In genomic region chr16:84169765-84170310, GRCh38 we compare ENCODE assay signal across 19 cellular contexts. TPM values are rescaled to one million over a fixed set of nuclear protein-coding genes. Genes with fewer than 3 reads are reported as not detected.
DNase-seq lines count a peak whose midpoint lies in the region; ATAC-seq, FAIRE-seq and TF ChIP-seq lines count a peak whose summit lies in the region.
"Had no signal": no experiment of that assay in that cellular context is flagged by ENCODE, and none has a peak within 500 bp of the region (broad histone marks: within the 10 kb centered on the region; RNA-seq: fewer than 3 reads in every experiment).

No MANE protein-coding gene starts in this region.

- H4K20me1 ChIP-seq in HepG2 (ENCODE audit: insufficient read depth, low read length) = no peaks in the 10 kb centered on the region
- H4K20me1 ChIP-seq: BLaER1 treated with 17β-estradiol and CSF1 and Interleukin-3, amounts not matched to agents 10 nM and 100 nM had no signal

- no peak for FAIRE-seq in HepG2 (lab: Jason Lieb, UNC)

- CTCF ChIA-PET in HepG2 (lab: Yijun Ruan, JAX; ENCODE audit: low intra/inter-chr PET ratio, low total read pairs) = no interaction called here

- no peak for TF ChIP-seq CTCF in HepG2 (CRISPR knock-in tag; IDR thresholded peaks at IDR 0.05)
- no peak for TF ChIP-seq CTCF in right lobe of liver (IDR thresholded peaks at IDR 0.05)
- no peak for TF ChIP-seq CTCF in nephron progenitor cell (IDR thresholded peaks at IDR 0.05)
- no peak for TF ChIP-seq CTCF in upper lobe of right lung (IDR thresholded peaks at IDR 0.05)

- intact Hi-C loops in HepG2 (cut with micrococcal nuclease; ENCODE audit: unreplicated experiment) = no loop called here
- intact Hi-C loops in right lobe of liver (cut with DNase I) = no loop called here
- intact Hi-C loops in upper lobe of right lung (cut with DNase I) = no loop called here

- H3K27ac ChIP-seq in HepG2 (ENCODE audit: extremely low read length, insufficient read depth, low read length) (no peak overlapping the region), right lobe of liver (no peak overlapping the region), upper lobe of right lung (no peak overlapping the region)
- H3K27ac ChIP-seq: BLaER1 treated with 17β-estradiol and CSF1 and Interleukin-3, amounts not matched to agents 10 nM and 100 nM had no signal

- TF ChIP-seq POLR2A in HepG2 (IDR thresholded peaks at IDR 0.05; ENCODE audit: insufficient read depth in 1 of 2, low read depth in 2 of 2, low read length in 2 of 2) (no peak), right lobe of liver (IDR thresholded peaks at IDR 0.05) (no peak)

- no peak for TF ChIP-seq RAD21 in HepG2 (CRISPR knock-in tag; IDR thresholded peaks at IDR 0.05)

- no peak for DNase-seq in HepG2 (ENCODE audit: low spot score)
- DNase-seq in right lobe of liver = no peak
- DNase-seq in ecto neural progenitor cell (ENCODE audit: low spot score) = peak; percentile 34
- DNase-seq in nephron progenitor cell = no peak
- DNase-seq in upper lobe of right lung = no peak
- DNase-seq in naive thymus-derived CD8-positive, alpha-beta T cell = no peak
- no peak for DNase-seq in NCI-H774 (lab: John Stamatoyannopoulos, UW)
- DNase-seq in NCI-H226 = no peak
- DNase-seq: 8988T; Calu3; CD8-positive, alpha-beta T cell; DMS79 treated with DMSO at 0.1 percent for 48 hours; GF-D8; H7; HFFc6 had no signal

- POLR2A ChIA-PET in HepG2 (lab: Yijun Ruan, JAX) = interaction anchor here (1.8 kb wide), 1 partner anchor 17 kb away, joined by 6 read pairs; the partner anchor contains the start of gene TAF1C
- POLR2A ChIA-PET in naive thymus-derived CD8-positive, alpha-beta T cell (lab: Charles Lee) = no interaction called here

- in situ Hi-C loops in HepG2 (cut with HindIII; ENCODE audit: extremely low pct_ligation_motif_present, low pct_unique_long_range_greater_than_20kb) = no loop called here

- no peaks in the 10 kb centered on the region for H3K79me2 ChIP-seq in HepG2 (ENCODE audit: insufficient read depth, low read length)

- peaks cover 25% of the 10 kb centered on the region for H3K27me3 Mint-ChIP-seq in nephron progenitor cell (ENCODE audit: low read depth, poor library complexity)
- H3K27me3 Mint-ChIP-seq in naive thymus-derived CD8-positive, alpha-beta T cell = peaks cover 4 to 19% (median 13%) of the 10 kb centered on the region in 5 donors

- H3K27ac Mint-ChIP-seq in nephron progenitor cell = peak overlapping the region; percentile 4
- peak overlapping the region in 1 of 10 donors; percentile 41 for H3K27ac Mint-ChIP-seq in naive thymus-derived CD8-positive, alpha-beta T cell
- H3K27ac Mint-ChIP-seq: B cell; CD8-positive, alpha-beta T cell; GM23338; HFFc6 had no signal

- no peak; the same call in 2 of the 3 replicates for ATAC-seq in HepG2
- ATAC-seq in right lobe of liver = no peak
- ATAC-seq in upper lobe of right lung = peak; percentile 24
- no peak for ATAC-seq in naive thymus-derived CD8-positive, alpha-beta T cell
- ATAC-seq: CD8-positive, alpha-beta T cell; GM23338; HCT116 had no signal

- H3K9ac ChIP-seq in HepG2 (ENCODE audit: insufficient read depth, low read depth, low read length) = no peak overlapping the region

- H3K9me3 Mint-ChIP-seq in nephron progenitor cell = no peaks in the 10 kb centered on the region
- no peaks in the 10 kb centered on the region for H3K9me3 Mint-ChIP-seq in naive thymus-derived CD8-positive, alpha-beta T cell
- H3K9me3 Mint-ChIP-seq: CD8-positive, alpha-beta T cell; HFFc6 had no signal

- peaks cover 8% of the 10 kb centered on the region for H3K4me1 ChIP-seq in HepG2 (ENCODE audit: insufficient read depth, low read length)
- H3K4me1 ChIP-seq in right lobe of liver = no peaks in the 10 kb centered on the region
- H3K4me1 ChIP-seq in upper lobe of right lung = no peaks in the 10 kb centered on the region

- peaks cover 11% of the 10 kb centered on the region for H3K4me1 Mint-ChIP-seq in nephron progenitor cell
- H3K4me1 Mint-ChIP-seq in naive thymus-derived CD8-positive, alpha-beta T cell = peaks cover 0 to under 1% (median 0%) of the 10 kb centered on the region in 4 donors
- H3K4me1 Mint-ChIP-seq: B cell had no signal

- H3K4me3 ChIP-seq in HepG2 (replicated peaks in 1 of 3; ENCODE audit: insufficient read depth in 1 of 3, low read depth in 2 of 3, low read length in 3 of 3) = no peak overlapping the region
- H3K4me3 ChIP-seq in right lobe of liver = no peak overlapping the region
- H3K4me3 ChIP-seq in upper lobe of right lung = no peak overlapping the region
- H3K4me3 ChIP-seq: BLaER1 treated with 17β-estradiol and CSF1 and Interleukin-3, amounts not matched to agents 10 nM and 100 nM; GM23338 had no signal

- no peak for TF ChIP-seq EP300 in HepG2 (IDR thresholded peaks at IDR 0.05; ENCODE audit: low read depth in 2 of 2, low read length in 2 of 2)
- no peak for TF ChIP-seq EP300 in HepG2 (CRISPR knock-in tag; IDR thresholded peaks at IDR 0.05; ENCODE audit: borderline replicate concordance)

- H3K36me3 Mint-ChIP-seq in nephron progenitor cell (ENCODE audit: low read depth) = no peaks in the 10 kb centered on the region
- H3K36me3 Mint-ChIP-seq in naive thymus-derived CD8-positive, alpha-beta T cell = no peaks in the 10 kb centered on the region
- H3K36me3 Mint-ChIP-seq: CD8-positive, alpha-beta T cell had no signal

- BruUV-seq in HepG2 (replicated peaks; lab: Mats Ljungman, UMichigan) = no TSS peak

- H2AFZ ChIP-seq in HepG2 (ENCODE audit: low read length) = no peak overlapping the region
- H2AFZ ChIP-seq: GM23338 had no signal

- no peaks in the 10 kb centered on the region for H3K9me3 ChIP-seq in HepG2 (ENCODE audit: low read length)
- no peaks in the 10 kb centered on the region for H3K9me3 ChIP-seq in right lobe of liver
- H3K9me3 ChIP-seq in upper lobe of right lung = no peaks in the 10 kb centered on the region
- H3K9me3 ChIP-seq: BLaER1 treated with 17β-estradiol and CSF1 and Interleukin-3, amounts not matched to agents 10 nM and 100 nM had no signal

- no peak overlapping the region for H3K4me2 ChIP-seq in HepG2 (ENCODE audit: low read depth, low read length)
- H3K4me2 ChIP-seq: GM23338 had no signal

- H3K27me3 ChIP-seq in HepG2 (ENCODE audit: control insufficient read depth in 1 of 2, insufficient read depth in 2 of 2, low read length in 2 of 2) = peaks cover 5 to 25% of the 10 kb centered on the region in 2 experiments; a peak in 4 of 5 replicates
- no peaks in the 10 kb centered on the region for H3K27me3 ChIP-seq in right lobe of liver
- H3K27me3 ChIP-seq in upper lobe of right lung = peaks cover 10% of the 10 kb centered on the region
- H3K27me3 ChIP-seq: BLaER1 treated with 17β-estradiol and CSF1 and Interleukin-3, amounts not matched to agents 10 nM and 100 nM had no signal

- WGBS in HepG2 (ENCODE audit: low lambda C conversion rate) = 38% methylated on average over 11 of the region's 11 CpGs
- WGBS in right lobe of liver (ENCODE audit: insufficient coverage, low coverage, low lambda C conversion rate, missing lambda C conversion rate) = 60% methylated on average over 8 of the region's 11 CpGs

- H3K4me3 Mint-ChIP-seq in nephron progenitor cell = no peak overlapping the region
- H3K4me3 Mint-ChIP-seq in naive thymus-derived CD8-positive, alpha-beta T cell = no peak overlapping the region
- H3K4me3 Mint-ChIP-seq: B cell; CD8-positive, alpha-beta T cell; GM23338; HFFc6 had no signal

- H3K36me3 ChIP-seq in HepG2 (replicated peaks in 1 of 2; ENCODE audit: control insufficient read depth in 1 of 2, insufficient read depth in 2 of 2, low read length in 2 of 2) (no peaks in the 10 kb centered on the region), right lobe of liver (no peaks in the 10 kb centered on the region), upper lobe of right lung (no peaks in the 10 kb centered on the region)
- H3K36me3 ChIP-seq: BLaER1 treated with 17β-estradiol and CSF1 and Interleukin-3, amounts not matched to agents 10 nM and 100 nM had no signal

RNA-seq across cellular contexts. Expression of gene TAF1C, which starts 17.0 kb away (rescaled TPM):
- total RNA-seq in HepG2 (2016; rRNA removed; fragmentation: Illumina TruSeq; extraction: Trizol) (8.3 and 15.6 TPM in 2 replicates), right lobe of liver (10 to 100 TPM; 11.0 to 28.3 (median 19.3) TPM), upper lobe of right lung (80.2 TPM)
- total RNA-seq in HepG2 (2016; cell fraction: cytosol; rRNA removed; fragmentation: Illumina TruSeq; extraction: Trizol; ENCODE audit: low read depth) = 9.0 and 11.9 TPM in 2 replicates
- total RNA-seq in HepG2 (2016; cell fraction: insoluble cytoplasmic fraction; rRNA removed; fragmentation: Illumina TruSeq; extraction: Trizol) = 5.7 and 17.7 TPM in 2 replicates
- total RNA-seq in HepG2 (2016; cell fraction: membrane; rRNA removed; fragmentation: Illumina TruSeq; extraction: Trizol) = 9.2 and 10.3 TPM in 2 replicates
- 33.5 and 39.8 TPM in 2 replicates for total RNA-seq in HepG2 (2016; cell fraction: nucleus; rRNA removed; fragmentation: Illumina TruSeq; extraction: Trizol)
- polyA plus RNA-seq in HepG2 (2011; rRNA removed) = 20.8 and 25.2 TPM in 2 replicates
- 6.5 and 8.8 TPM in 2 replicates for polyA plus RNA-seq in HepG2 (2011; cell fraction: cytosol; rRNA removed)
- polyA plus RNA-seq in HepG2 (2011; cell fraction: nucleus; rRNA removed) = 318 and 424 TPM in 2 replicates
- 24.5 and 34.3 TPM in 2 replicates for polyA plus RNA-seq in HepG2 (2012)
- polyA plus RNA-seq in HepG2 (2016; cell fraction: cytosol; fragmentation: Illumina TruSeq; extraction: Trizol; ENCODE audit: low read depth) = 1.1 and 1.7 TPM in 2 replicates
- polyA plus RNA-seq in HepG2 (2016; cell fraction: insoluble cytoplasmic fraction; fragmentation: Illumina TruSeq; extraction: Trizol; ENCODE audit: low read depth) = 9.1 and 13.0 TPM in 2 replicates
- polyA plus RNA-seq in HepG2 (2016; cell fraction: membrane; fragmentation: Illumina TruSeq; extraction: Trizol; ENCODE audit: low read depth) = 1.9 and 2.6 TPM in 2 replicates
- polyA plus RNA-seq in HepG2 (2016; cell fraction: nucleus; fragmentation: Illumina TruSeq; extraction: Trizol; ENCODE audit: insufficient read depth, low read depth) = 119 and 132 TPM in 2 replicates
- polyA minus RNA-seq in HepG2 (2011; rRNA and poly(A)+ RNA removed; ENCODE audit: low replicate concordance) = 40.8 and 57.1 TPM in 2 replicates
- 4.0 and 5.1 TPM in 2 replicates for polyA minus RNA-seq in HepG2 (2011; cell fraction: cytosol; rRNA and poly(A)+ RNA removed)
- polyA minus RNA-seq in HepG2 (2011; cell fraction: nucleus; rRNA and poly(A)+ RNA removed) = 62.5 and 75.1 TPM in 2 replicates
- 100 to 1,000 TPM; 107 to 110 TPM for total RNA-seq in naive thymus-derived CD8-positive, alpha-beta T cell
- polyA plus RNA-seq in naive thymus-derived CD8-positive, alpha-beta T cell = 1 to 10 TPM; 4.2 to 8.3 (median 7.9) TPM

RNA-seq across cellular contexts. Expression of gene ADAD2, which starts 21.1 kb away (rescaled TPM):
- total RNA-seq in HepG2 (2016; rRNA removed; fragmentation: Illumina TruSeq; extraction: Trizol) (not detected in 2 replicates), right lobe of liver (1 to 10 TPM in 1 of 6 experiments, under 1 TPM in 1, not detected in 4; 0.87 to 1.0 TPM), upper lobe of right lung (0.52 TPM)
- not detected in 2 replicates for total RNA-seq in HepG2 (2016; cell fraction: cytosol; rRNA removed; fragmentation: Illumina TruSeq; extraction: Trizol; ENCODE audit: low read depth)
- total RNA-seq in HepG2 (2016; cell fraction: insoluble cytoplasmic fraction; rRNA removed; fragmentation: Illumina TruSeq; extraction: Trizol) = not detected in 2 replicates
- total RNA-seq in HepG2 (2016; cell fraction: membrane; rRNA removed; fragmentation: Illumina TruSeq; extraction: Trizol) = not detected in 2 replicates
- not detected in 2 replicates for total RNA-seq in HepG2 (2016; cell fraction: nucleus; rRNA removed; fragmentation: Illumina TruSeq; extraction: Trizol)
- not detected in 2 replicates for polyA plus RNA-seq in HepG2 (2011; rRNA removed)
- 0.03 TPM in 1 of 2 replicates, not detected in the other for polyA plus RNA-seq in HepG2 (2011; cell fraction: cytosol; rRNA removed)
- polyA plus RNA-seq in HepG2 (2011; cell fraction: nucleus; rRNA removed) = not detected in 2 replicates
- not detected in 2 replicates for polyA plus RNA-seq in HepG2 (2012)
- polyA plus RNA-seq in HepG2 (2016; cell fraction: cytosol; fragmentation: Illumina TruSeq; extraction: Trizol; ENCODE audit: low read depth) = not detected in 2 replicates
- polyA plus RNA-seq in HepG2 (2016; cell fraction: insoluble cytoplasmic fraction; fragmentation: Illumina TruSeq; extraction: Trizol; ENCODE audit: low read depth) = not detected in 2 replicates
- not detected in 2 replicates for polyA plus RNA-seq in HepG2 (2016; cell fraction: membrane; fragmentation: Illumina TruSeq; extraction: Trizol; ENCODE audit: low read depth)
- not detected in 2 replicates for polyA plus RNA-seq in HepG2 (2016; cell fraction: nucleus; fragmentation: Illumina TruSeq; extraction: Trizol; ENCODE audit: insufficient read depth, low read depth)
- polyA minus RNA-seq in HepG2 (2011; rRNA and poly(A)+ RNA removed; ENCODE audit: low replicate concordance) = not detected in 2 replicates
- polyA minus RNA-seq in HepG2 (2011; cell fraction: cytosol; rRNA and poly(A)+ RNA removed) = not detected in 2 replicates
- polyA minus RNA-seq in HepG2 (2011; cell fraction: nucleus; rRNA and poly(A)+ RNA removed) = not detected in 2 replicates
- total RNA-seq in naive thymus-derived CD8-positive, alpha-beta T cell = not detected
- polyA plus RNA-seq in naive thymus-derived CD8-positive, alpha-beta T cell = under 1 TPM; 0.10 to 0.21 (median 0.12) TPM
- total RNA-seq: B cell; Calu3; CD8-positive, alpha-beta T cell; H7; HFFc6 had no signal

RNA-seq across cellular contexts. Expression of gene DNAAF1, which starts 24.7 kb away (rescaled TPM):
- 0.04 TPM in 1 of 2 replicates, not detected in the other for total RNA-seq in HepG2 (2016; rRNA removed; fragmentation: Illumina TruSeq; extraction: Trizol)
- not detected in 2 replicates for total RNA-seq in HepG2 (2016; cell fraction: cytosol; rRNA removed; fragmentation: Illumina TruSeq; extraction: Trizol; ENCODE audit: low read depth)
- total RNA-seq in HepG2 (2016; cell fraction: insoluble cytoplasmic fraction; rRNA removed; fragmentation: Illumina TruSeq; extraction: Trizol) = 0.09 TPM in 1 of 2 replicates, not detected in the other
- 0.21 and 0.28 TPM in 2 replicates for total RNA-seq in HepG2 (2016; cell fraction: membrane; rRNA removed; fragmentation: Illumina TruSeq; extraction: Trizol)
- total RNA-seq in HepG2 (2016; cell fraction: nucleus; rRNA removed; fragmentation: Illumina TruSeq; extraction: Trizol) = 0.22 and 0.25 TPM in 2 replicates
- 0.07 TPM in 1 of 2 replicates, not detected in the other for polyA plus RNA-seq in HepG2 (2011; rRNA removed)
- polyA plus RNA-seq in HepG2 (2011; cell fraction: cytosol; rRNA removed) = not detected in 2 replicates
- 0.10 and 0.48 TPM in 2 replicates for polyA plus RNA-seq in HepG2 (2011; cell fraction: nucleus; rRNA removed)
- polyA plus RNA-seq in HepG2 (2012) = 0.09 TPM in 1 of 2 replicates, not detected in the other
- polyA plus RNA-seq in HepG2 (2016; cell fraction: cytosol; fragmentation: Illumina TruSeq; extraction: Trizol; ENCODE audit: low read depth) = not detected in 2 replicates
- polyA plus RNA-seq in HepG2 (2016; cell fraction: insoluble cytoplasmic fraction; fragmentation: Illumina TruSeq; extraction: Trizol; ENCODE audit: low read depth) = not detected in 2 replicates
- polyA plus RNA-seq in HepG2 (2016; cell fraction: membrane; fragmentation: Illumina TruSeq; extraction: Trizol; ENCODE audit: low read depth) = not detected in 2 replicates
- 0.35 and 0.44 TPM in 2 replicates for polyA plus RNA-seq in HepG2 (2016; cell fraction: nucleus; fragmentation: Illumina TruSeq; extraction: Trizol; ENCODE audit: insufficient read depth, low read depth)
- polyA minus RNA-seq in HepG2 (2011; rRNA and poly(A)+ RNA removed; ENCODE audit: low replicate concordance) = 0.37 TPM in 1 of 2 replicates, not detected in the other
- not detected in 2 replicates for polyA minus RNA-seq in HepG2 (2011; cell fraction: cytosol; rRNA and poly(A)+ RNA removed)
- polyA minus RNA-seq in HepG2 (2011; cell fraction: nucleus; rRNA and poly(A)+ RNA removed) = 0.37 TPM in 1 of 2 replicates, not detected in the other
- 1 to 10 TPM in 3 of 6 experiments, under 1 TPM in 1, not detected in 2; 0.37 to 5.6 (median 2.1) TPM for total RNA-seq in right lobe of liver
- 0.49 TPM for total RNA-seq in upper lobe of right lung
- under 1 TPM; 0.18 to 0.19 TPM for total RNA-seq in naive thymus-derived CD8-positive, alpha-beta T cell
- under 1 TPM in 2 of 3 donors, not detected in 1; 0.08 to 0.98 TPM for polyA plus RNA-seq in naive thymus-derived CD8-positive, alpha-beta T cell
- total RNA-seq: Calu3; CD8-positive, alpha-beta T cell; HFFc6 had no signal

RNA-seq across cellular contexts. Expression of gene HSDL1, which starts 24.9 kb away (rescaled TPM):
- total RNA-seq in HepG2 (2016; rRNA removed; fragmentation: Illumina TruSeq; extraction: Trizol) = 41.0 and 49.7 TPM in 2 replicates
- total RNA-seq in HepG2 (2016; cell fraction: cytosol; rRNA removed; fragmentation: Illumina TruSeq; extraction: Trizol; ENCODE audit: low read depth) = 7.8 and 9.0 TPM in 2 replicates
- total RNA-seq in HepG2 (2016; cell fraction: insoluble cytoplasmic fraction; rRNA removed; fragmentation: Illumina TruSeq; extraction: Trizol) = 44.0 and 52.4 TPM in 2 replicates
- total RNA-seq in HepG2 (2016; cell fraction: membrane; rRNA removed; fragmentation: Illumina TruSeq; extraction: Trizol) = 24.0 and 24.1 TPM in 2 replicates
- total RNA-seq in HepG2 (2016; cell fraction: nucleus; rRNA removed; fragmentation: Illumina TruSeq; extraction: Trizol) = 44.3 and 51.5 TPM in 2 replicates
- polyA plus RNA-seq in HepG2 (2011; rRNA removed) = 38.5 and 49.2 TPM in 2 replicates
- polyA plus RNA-seq in HepG2 (2011; cell fraction: cytosol; rRNA removed) = 16.7 and 25.9 TPM in 2 replicates
- polyA plus RNA-seq in HepG2 (2011; cell fraction: nucleus; rRNA removed) = 63.7 and 74.4 TPM in 2 replicates
- polyA plus RNA-seq in HepG2 (2012) = 37.4 and 44.3 TPM in 2 replicates
- polyA plus RNA-seq in HepG2 (2016; cell fraction: cytosol; fragmentation: Illumina TruSeq; extraction: Trizol; ENCODE audit: low read depth) = 4.0 and 5.2 TPM in 2 replicates
- 31.8 and 35.8 TPM in 2 replicates for polyA plus RNA-seq in HepG2 (2016; cell fraction: insoluble cytoplasmic fraction; fragmentation: Illumina TruSeq; extraction: Trizol; ENCODE audit: low read depth)
- 9.4 and 9.5 TPM in 2 replicates for polyA plus RNA-seq in HepG2 (2016; cell fraction: membrane; fragmentation: Illumina TruSeq; extraction: Trizol; ENCODE audit: low read depth)
- polyA plus RNA-seq in HepG2 (2016; cell fraction: nucleus; fragmentation: Illumina TruSeq; extraction: Trizol; ENCODE audit: insufficient read depth, low read depth) = 82.3 and 86.1 TPM in 2 replicates
- 16.9 and 31.3 TPM in 2 replicates for polyA minus RNA-seq in HepG2 (2011; rRNA and poly(A)+ RNA removed; ENCODE audit: low replicate concordance)
- polyA minus RNA-seq in HepG2 (2011; cell fraction: cytosol; rRNA and poly(A)+ RNA removed) = 17.4 and 22.4 TPM in 2 replicates
- 37.8 and 49.3 TPM in 2 replicates for polyA minus RNA-seq in HepG2 (2011; cell fraction: nucleus; rRNA and poly(A)+ RNA removed)
- total RNA-seq in right lobe of liver = 1 to 10 TPM; 4.3 to 8.1 (median 6.2) TPM
- total RNA-seq in upper lobe of right lung = 31.0 TPM
- total RNA-seq in naive thymus-derived CD8-positive, alpha-beta T cell = 10 to 100 TPM; 23.6 to 24.8 TPM
- polyA plus RNA-seq in naive thymus-derived CD8-positive, alpha-beta T cell = 10 to 100 TPM in 2 of 3 donors, 1 to 10 TPM in 1; 8.4 to 14.7 (median 14.2) TPM

RNA-seq across cellular contexts. Expression of gene MBTPS1, which starts 53.1 kb away (rescaled TPM):
- total RNA-seq in HepG2 (2016; rRNA removed; fragmentation: Illumina TruSeq; extraction: Trizol) (42.0 and 56.7 TPM in 2 replicates), right lobe of liver (10 to 100 TPM; 34.5 to 45.6 (median 40.1) TPM), upper lobe of right lung (97.5 TPM)
- total RNA-seq in HepG2 (2016; cell fraction: cytosol; rRNA removed; fragmentation: Illumina TruSeq; extraction: Trizol; ENCODE audit: low read depth) = 14.4 and 16.1 TPM in 2 replicates
- total RNA-seq in HepG2 (2016; cell fraction: insoluble cytoplasmic fraction; rRNA removed; fragmentation: Illumina TruSeq; extraction: Trizol) = 36.6 and 55.6 TPM in 2 replicates
- 45.4 and 47.4 TPM in 2 replicates for total RNA-seq in HepG2 (2016; cell fraction: membrane; rRNA removed; fragmentation: Illumina TruSeq; extraction: Trizol)
- total RNA-seq in HepG2 (2016; cell fraction: nucleus; rRNA removed; fragmentation: Illumina TruSeq; extraction: Trizol) = 69.1 and 74.7 TPM in 2 replicates
- 83.4 and 91.3 TPM in 2 replicates for polyA plus RNA-seq in HepG2 (2011; rRNA removed)
- polyA plus RNA-seq in HepG2 (2011; cell fraction: cytosol; rRNA removed) = 67.3 and 71.7 TPM in 2 replicates
- polyA plus RNA-seq in HepG2 (2011; cell fraction: nucleus; rRNA removed) = 131 and 133 TPM in 2 replicates
- polyA plus RNA-seq in HepG2 (2012) = 62.6 and 69.2 TPM in 2 replicates
- polyA plus RNA-seq in HepG2 (2016; cell fraction: cytosol; fragmentation: Illumina TruSeq; extraction: Trizol; ENCODE audit: low read depth) = 8.3 TPM in 2 replicates
- polyA plus RNA-seq in HepG2 (2016; cell fraction: insoluble cytoplasmic fraction; fragmentation: Illumina TruSeq; extraction: Trizol; ENCODE audit: low read depth) = 38.4 and 45.1 TPM in 2 replicates
- 28.8 and 29.8 TPM in 2 replicates for polyA plus RNA-seq in HepG2 (2016; cell fraction: membrane; fragmentation: Illumina TruSeq; extraction: Trizol; ENCODE audit: low read depth)
- 102 and 104 TPM in 2 replicates for polyA plus RNA-seq in HepG2 (2016; cell fraction: nucleus; fragmentation: Illumina TruSeq; extraction: Trizol; ENCODE audit: insufficient read depth, low read depth)
- polyA minus RNA-seq in HepG2 (2011; rRNA and poly(A)+ RNA removed; ENCODE audit: low replicate concordance) = 115 TPM in 2 replicates
- 74.7 and 82.8 TPM in 2 replicates for polyA minus RNA-seq in HepG2 (2011; cell fraction: cytosol; rRNA and poly(A)+ RNA removed)
- polyA minus RNA-seq in HepG2 (2011; cell fraction: nucleus; rRNA and poly(A)+ RNA removed) = 177 and 179 TPM in 2 replicates
- total RNA-seq in naive thymus-derived CD8-positive, alpha-beta T cell = 100 to 1,000 TPM; 141 to 150 TPM
- polyA plus RNA-seq in naive thymus-derived CD8-positive, alpha-beta T cell = 10 to 100 TPM; 50.9 to 71.4 (median 51.2) TPM
